Comparison of ENCODE assay signal across 10 cellular contexts in genomic region chr13:113123226-113124150, GRCh38. TPM values are rescaled to one million over a fixed set of nuclear protein-coding genes. Genes with fewer than 3 reads are reported as not detected.
DNase-seq lines count a peak whose midpoint lies in the region; ATAC-seq and TF ChIP-seq lines count a peak whose summit lies in the region.
"Had no signal": no experiment of that assay in that cellular context is flagged by ENCODE, and none has a peak within 500 bp of the region (broad histone marks: within the 10 kb centered on the region; RNA-seq: fewer than 3 reads in every experiment).

No MANE protein-coding gene starts in this region.

- H3K4me3 Mint-ChIP-seq in CD4-positive, alpha-beta memory T cell, result no peak overlapping the region
- H3K4me3 Mint-ChIP-seq in activated T-helper 1 cell treated with anti-CD3 and anti-CD28 coated beads, Interleukin-12 subunit alpha, Interleukin-12 subunit beta, Interleukin-2, Interleukin-4 antibody, amounts not matched to agents 30 ng/mL and 10 ng/mL and 1 ng/mL, durations not matched to agents 14 hours and 24 hours and 36 hours, result no peak overlapping the region

- H3K9me3 Mint-ChIP-seq in CD4-positive, alpha-beta memory T cell, result no peaks in the 10 kb centered on the region
- no peaks in the 10 kb centered on the region for H3K9me3 Mint-ChIP-seq in activated T-helper 1 cell treated with anti-CD3 and anti-CD28 coated beads, Interleukin-12 subunit alpha, Interleukin-12 subunit beta, Interleukin-2, Interleukin-4 antibody, amounts not matched to agents 30 ng/mL and 10 ng/mL and 1 ng/mL, durations not matched to agents 14 hours and 24 hours and 36 hours

- TF ChIP-seq CTCF in GM12873 (IDR thresholded peaks at IDR 0.05; ENCODE audit: insufficient read depth, low read depth, low read length, missing control alignments) (peak; percentile 37), OCI-LY7 (conservative IDR thresholded peaks at IDR 0.05; ENCODE audit: low read length) (peak; percentile 39; the same call in 1 of the 2 replicates), foreskin keratinocyte (conservative IDR thresholded peaks at IDR 0.05) (peak; percentile 30)

- H3K9me3 ChIP-seq in OCI-LY7 (ENCODE audit: low read length) (no peaks in the 10 kb centered on the region), skeletal muscle satellite cell (replicated peaks; ENCODE audit: low read length) (no peaks in the 10 kb centered on the region)
- no peaks in the 10 kb centered on the region for H3K9me3 ChIP-seq in CD4-positive, alpha-beta memory T cell (ENCODE audit: control insufficient read depth in 1 of 2, low read length in 2 of 2)

- H3K27ac Mint-ChIP-seq in CD4-positive, alpha-beta memory T cell, result peak overlapping the region in 1 of 7 donors; percentile 63
- H3K27ac Mint-ChIP-seq in activated T-helper 1 cell treated with anti-CD3 and anti-CD28 coated beads, Interleukin-12 subunit alpha, Interleukin-12 subunit beta, Interleukin-2, Interleukin-4 antibody, amounts not matched to agents 30 ng/mL and 10 ng/mL and 1 ng/mL, durations not matched to agents 14 hours and 24 hours and 36 hours, result no peak overlapping the region

- H3K36me3 Mint-ChIP-seq in CD4-positive, alpha-beta memory T cell, result no peaks in the 10 kb centered on the region
- no peaks in the 10 kb centered on the region for H3K36me3 Mint-ChIP-seq in activated T-helper 1 cell treated with anti-CD3 and anti-CD28 coated beads, Interleukin-12 subunit alpha, Interleukin-12 subunit beta, Interleukin-2, Interleukin-4 antibody, amounts not matched to agents 30 ng/mL and 10 ng/mL and 1 ng/mL, durations not matched to agents 14 hours and 24 hours and 36 hours (ENCODE audit: low read depth)

- no TSS peak for BruUV-seq in OCI-LY7 (replicated peaks; lab: Mats Ljungman, UMichigan)

- peak overlapping the region; percentile 21 for H3K9ac ChIP-seq in skeletal muscle satellite cell (ENCODE audit: low read depth, low read length)

- H3K4me2 ChIP-seq in OCI-LY7 (ENCODE audit: low read length) (no peak overlapping the region), skeletal muscle satellite cell (ENCODE audit: low read length) (peak overlapping the region; percentile 78)

- H3K9me2 ChIP-seq in OCI-LY7 (ENCODE audit: insufficient read depth, low read length), result no peaks in the 10 kb centered on the region

- H3K27me3 Mint-ChIP-seq in CD4-positive, alpha-beta memory T cell, result peaks cover 4 to 15% of the 10 kb centered on the region in 2 donors
- H3K27me3 Mint-ChIP-seq in activated T-helper 1 cell treated with anti-CD3 and anti-CD28 coated beads, Interleukin-12 subunit alpha, Interleukin-12 subunit beta, Interleukin-2, Interleukin-4 antibody, amounts not matched to agents 30 ng/mL and 10 ng/mL and 1 ng/mL, durations not matched to agents 14 hours and 24 hours and 36 hours (ENCODE audit: insufficient read depth), result peaks cover 9% of the 10 kb centered on the region

- CTCF ChIA-PET in OCI-LY7 (lab: Charles Lee; ENCODE audit: unreplicated experiment), result no interaction called here
- CTCF ChIA-PET in CD4-positive, alpha-beta memory T cell (lab: Charles Lee; ENCODE audit: partially characterized antibody), result no interaction called here

- H3K4me1 Mint-ChIP-seq in CD4-positive, alpha-beta memory T cell, result peaks cover 0 to 4% (median 0%) of the 10 kb centered on the region in 4 donors
- no peaks in the 10 kb centered on the region for H3K4me1 Mint-ChIP-seq in activated T-helper 1 cell treated with anti-CD3 and anti-CD28 coated beads, Interleukin-12 subunit alpha, Interleukin-12 subunit beta, Interleukin-2, Interleukin-4 antibody, amounts not matched to agents 30 ng/mL and 10 ng/mL and 1 ng/mL, durations not matched to agents 14 hours and 24 hours and 36 hours (ENCODE audit: low read depth)

- H2AFZ ChIP-seq in OCI-LY7 (ENCODE audit: low read length), result no peak overlapping the region

- H3K27ac ChIP-seq in OCI-LY7 (ENCODE audit: low read depth, low read length, poor library complexity, severe bottlenecking) (no peak overlapping the region), foreskin keratinocyte (no peak overlapping the region)
- H3K27ac ChIP-seq in CD4-positive, alpha-beta memory T cell (ENCODE audit: low read depth, low read length), result no peak overlapping the region

- intact Hi-C loops in OCI-LY7 (cut with micrococcal nuclease; ENCODE audit: unreplicated experiment), result no loop called here
- intact Hi-C loops in CD4-positive, alpha-beta memory T cell (cut with micrococcal nuclease), result no loop called here
- intact Hi-C loops in activated T-helper 1 cell treated with anti-CD3 and anti-CD28 coated beads, Interleukin-12 subunit alpha, Interleukin-12 subunit beta, Interleukin-2, Interleukin-4 antibody, amounts not matched to agents 30 ng/mL and 10 ng/mL and 1 ng/mL, durations not matched to agents 14 hours and 24 hours and 36 hours (cut with micrococcal nuclease), result no loop called here

- DNase-seq in OCI-LY7 (ENCODE audit: low spot score) (no peak), foreskin keratinocyte (no peak), SW480 (ENCODE audit: low spot score) (no peak)
- no peak for DNase-seq in CD4-positive, alpha-beta memory T cell
- DNase-seq in activated T-helper 1 cell treated with anti-CD3 and anti-CD28 coated beads, Interleukin-12 subunit alpha, Interleukin-12 subunit beta, Interleukin-2, Interleukin-4 antibody, amounts not matched to agents 30 ng/mL and 10 ng/mL and 1 ng/mL, durations not matched to agents 14 hours and 24 hours and 36 hours (ENCODE audit: low spot score), result no peak
- DNase-seq: stimulated activated CD4-positive, alpha-beta T cell treated with anti-CD3 and anti-CD28 coated beads, Interleukin-2, amount 100 ng/mL, for 24 hours had no signal

- no peak overlapping the region for H3K4me3 ChIP-seq in OCI-LY7 (ENCODE audit: low read depth, low read length, poor library complexity, severe bottlenecking)
- peak overlapping the region; percentile 63 for H3K4me3 ChIP-seq in skeletal muscle satellite cell (ENCODE audit: low read length)
- no peak overlapping the region for H3K4me3 ChIP-seq in CD4-positive, alpha-beta memory T cell (ENCODE audit: low read length in 2 of 2)

- no peaks in the 10 kb centered on the region for H3K4me1 ChIP-seq in OCI-LY7 (ENCODE audit: insufficient read depth, low read length, poor library complexity, severe bottlenecking)
- H3K4me1 ChIP-seq in foreskin keratinocyte, result no peaks in the 10 kb centered on the region
- peaks cover 14% of the 10 kb centered on the region for H3K4me1 ChIP-seq in skeletal muscle satellite cell (ENCODE audit: control insufficient read depth, insufficient read depth, low read length)
- no peaks in the 10 kb centered on the region for H3K4me1 ChIP-seq in CD4-positive, alpha-beta memory T cell (ENCODE audit: insufficient read depth, low read length)

- peaks cover 11% of the 10 kb centered on the region for H3K27me3 ChIP-seq in foreskin keratinocyte
- peaks cover 23% of the 10 kb centered on the region for H3K27me3 ChIP-seq in skeletal muscle satellite cell (ENCODE audit: control insufficient read depth, insufficient read depth, low read length)
- H3K27me3 ChIP-seq in CD4-positive, alpha-beta memory T cell (ENCODE audit: insufficient read depth, low read length), result no peaks in the 10 kb centered on the region

- H3K36me3 ChIP-seq in OCI-LY7 (ENCODE audit: insufficient read depth, low read length) (no peaks in the 10 kb centered on the region), skeletal muscle satellite cell (ENCODE audit: insufficient read depth, low read length) (no peaks in the 10 kb centered on the region)
- H3K36me3 ChIP-seq in CD4-positive, alpha-beta memory T cell (ENCODE audit: insufficient read depth, low read length), result no peaks in the 10 kb centered on the region

- H3K79me2 ChIP-seq in OCI-LY7 (ENCODE audit: insufficient read depth, low read depth, low read length), result no peaks in the 10 kb centered on the region

- POLR2A ChIA-PET in OCI-LY7 (lab: Charles Lee), result no interaction called here
- POLR2A ChIA-PET in CD4-positive, alpha-beta memory T cell (lab: Charles Lee; ENCODE audit: partially characterized antibody), result no interaction called here

- no peaks in the 10 kb centered on the region for H4K20me1 ChIP-seq in OCI-LY7 (ENCODE audit: insufficient read depth, low read length)

- ATAC-seq in foreskin keratinocyte (no peak), GM21786 (IDR thresholded peaks at IDR 0.05; ENCODE audit: unreplicated experiment) (no peak)

RNA-seq across cellular contexts. Expression of gene F10, which starts 0.9 kb away (rescaled TPM):
- total RNA-seq in OCI-LY7 (2014; rRNA removed; shearing (Covaris generic)), result not detected in 2 replicates
- not detected in 2 replicates for total RNA-seq in OCI-LY7 (2022)
- not detected in 2 replicates for total RNA-seq in foreskin keratinocyte
- not detected in 2 replicates for polyA plus RNA-seq in foreskin keratinocyte
- 1.5 and 1.8 TPM in 2 replicates for total RNA-seq in skeletal muscle satellite cell (2012; rRNA removed)
- total RNA-seq in CD4-positive, alpha-beta memory T cell, result not detected
- not detected for polyA plus RNA-seq in CD4-positive, alpha-beta memory T cell
- not detected in 2 replicates for total RNA-seq in activated T-helper 1 cell treated with anti-CD3 and anti-CD28 coated beads, Interleukin-12 subunit alpha, Interleukin-12 subunit beta, Interleukin-2, Interleukin-4 antibody, amounts not matched to agents 30 ng/mL and 10 ng/mL and 1 ng/mL, durations not matched to agents 14 hours and 24 hours and 36 hours
- total RNA-seq: HT1080 had no signal

RNA-seq across cellular contexts. Expression of gene F7, which starts 17.9 kb away (rescaled TPM):
- not detected in 2 replicates for total RNA-seq in OCI-LY7 (2014; rRNA removed; shearing (Covaris generic))
- total RNA-seq in OCI-LY7 (2022), result not detected in 2 replicates
- total RNA-seq in foreskin keratinocyte, result not detected in 2 replicates
- not detected in 2 replicates for polyA plus RNA-seq in foreskin keratinocyte
- total RNA-seq in skeletal muscle satellite cell (2012; rRNA removed), result not detected in 2 replicates
- total RNA-seq in CD4-positive, alpha-beta memory T cell, result not detected
- not detected for polyA plus RNA-seq in CD4-positive, alpha-beta memory T cell
- total RNA-seq in activated T-helper 1 cell treated with anti-CD3 and anti-CD28 coated beads, Interleukin-12 subunit alpha, Interleukin-12 subunit beta, Interleukin-2, Interleukin-4 antibody, amounts not matched to agents 30 ng/mL and 10 ng/mL and 1 ng/mL, durations not matched to agents 14 hours and 24 hours and 36 hours, result not detected in 2 replicates

RNA-seq across cellular contexts. Expression of gene PROZ, which starts 35.0 kb away (rescaled TPM):
- total RNA-seq in OCI-LY7 (2014; rRNA removed; shearing (Covaris generic)), result not detected in 2 replicates
- not detected in 2 replicates for total RNA-seq in OCI-LY7 (2022)
- not detected in 2 replicates for total RNA-seq in foreskin keratinocyte
- polyA plus RNA-seq in foreskin keratinocyte, result not detected in 2 replicates
- total RNA-seq in skeletal muscle satellite cell (2012; rRNA removed), result not detected in 2 replicates
- not detected for total RNA-seq in CD4-positive, alpha-beta memory T cell
- under 1 TPM in 1 of 2 donors, not detected in 1; 0.32 TPM for polyA plus RNA-seq in CD4-positive, alpha-beta memory T cell
- total RNA-seq in activated T-helper 1 cell treated with anti-CD3 and anti-CD28 coated beads, Interleukin-12 subunit alpha, Interleukin-12 subunit beta, Interleukin-2, Interleukin-4 antibody, amounts not matched to agents 30 ng/mL and 10 ng/mL and 1 ng/mL, durations not matched to agents 14 hours and 24 hours and 36 hours, result not detected in 2 replicates
- total RNA-seq: HT1080 had no signal
